In genomic region chr15:36898522-36899126, GRCh38 we compare ENCODE assay signal across 29 cellular contexts.
DNase-seq lines count a peak whose midpoint lies in the region; ATAC-seq and TF ChIP-seq lines count a peak whose summit lies in the region.
"Had no signal": no experiment of that assay in that cellular context is flagged by ENCODE, and none has a peak within 500 bp of the region (broad histone marks: within the 10 kb centered on the region; RNA-seq: fewer than 3 reads in every experiment).

No MANE protein-coding gene starts in this region.

- ATAC-seq in GM19351 (IDR thresholded peaks at IDR 0.05; ENCODE audit: unreplicated experiment) (no peak), GM21529 (IDR thresholded peaks at IDR 0.05; ENCODE audit: unreplicated experiment) (no peak)
- ATAC-seq: effector memory CD8-positive, alpha-beta T cell; natural killer cell; stimulated activated naive B cell treated with anti-CD40 and anti-IgM and Interleukin-4, amounts not matched to agents 10 μg/mL and 1 μg/mL and 100 μg/mL, for 72 hours; upper lobe of right lung had no signal

- no CpG with 5 or more reads among the region's 5 CpGs for WGBS in mesodermal cell (ENCODE audit: insufficient coverage in 2 of 2), 2 experiments

- TF ChIP-seq CTCF in left ventricle myocardium inferior (IDR thresholded peaks at IDR 0.05; ENCODE audit: borderline replicate concordance) (no peak), brain (conservative IDR thresholded peaks at IDR 0.05) (no peak)

- H3K4me3 ChIP-seq in left ventricle myocardium inferior (no peak overlapping the region), mesodermal cell (ENCODE audit: extremely low read depth, insufficient read depth, low read length, poor library complexity, severe bottlenecking) (no peak overlapping the region)
- H3K4me3 ChIP-seq: ovary, upper lobe of right lung had no signal

- in situ Hi-C loops in KBM-7 (cut with MboI; ENCODE audit: low pct_unique_long_range_greater_than_20kb, low sequenced_read_pairs), result loop anchor here (25.0 kb wide), 1 partner anchor 214 kb away; the partner anchor contains the start of gene MEIS2

- H3K36me3 ChIP-seq in left ventricle myocardium inferior (peaks cover 22% of the 10 kb centered on the region), mesodermal cell (ENCODE audit: control insufficient read depth, insufficient read depth, low read length) (peaks cover 32% of the 10 kb centered on the region)
- H3K36me3 ChIP-seq: ovary had no signal

- H3K27ac ChIP-seq in left ventricle myocardium inferior (replicated peaks) (peak overlapping the region; percentile 53), mesodermal cell (ENCODE audit: low read depth, low read length, severe bottlenecking) (peak overlapping the region; percentile 33)
- H3K27ac ChIP-seq: ovary, upper lobe of right lung had no signal

- peaks cover 23% of the 10 kb centered on the region for H3K36me3 Mint-ChIP-seq in brain
- H3K36me3 Mint-ChIP-seq: activated naive CD8-positive, alpha-beta T cell; natural killer cell; stimulated activated naive B cell treated with anti-CD40 and anti-IgM and Interleukin-4, amounts not matched to agents 10 μg/mL and 1 μg/mL and 100 μg/mL, for 72 hours had no signal

- peaks cover 77% of the 10 kb centered on the region for H3K4me1 Mint-ChIP-seq in brain
- H3K4me1 Mint-ChIP-seq: activated CD4-positive, alpha-beta T cell treated with anti-CD3 and anti-CD28 coated beads, Interleukin-2, amount 10 ng/mL, durations not matched to agents 24 days and 14 days; natural killer cell; stimulated activated naive B cell treated with anti-CD40 and anti-IgM and Interleukin-4, amounts not matched to agents 10 μg/mL and 1 μg/mL and 100 μg/mL, for 72 hours had no signal

- H3K27me3 Mint-ChIP-seq in brain, result peaks cover 3% of the 10 kb centered on the region
- H3K27me3 Mint-ChIP-seq: activated CD4-positive, alpha-beta T cell treated with anti-CD3 and anti-CD28 coated beads, Interleukin-2, amount 10 ng/mL, durations not matched to agents 24 days and 14 days had no signal

- peak overlapping the region; percentile 5 to 78 (median 76) for H3K27ac Mint-ChIP-seq in brain
- H3K27ac Mint-ChIP-seq: activated CD4-positive, alpha-beta T cell treated with anti-CD3 and anti-CD28 coated beads, Interleukin-2, amount 10 ng/mL, durations not matched to agents 24 days and 14 days; activated naive CD8-positive, alpha-beta T cell; effector memory CD8-positive, alpha-beta T cell; natural killer cell; stimulated activated naive B cell treated with anti-CD40 and anti-IgM and Interleukin-4, amounts not matched to agents 10 μg/mL and 1 μg/mL and 100 μg/mL, for 72 hours had no signal

- intact Hi-C loops in left ventricle myocardium inferior (cut with micrococcal nuclease) (no loop called here), cardiac septum (cut with DNase I) (no loop called here)

- DNase-seq in left ventricle myocardium inferior, result no peak
- DNase-seq in cardiac septum (ENCODE audit: low spot score), result no peak
- no peak for DNase-seq in KBM-7
- no peak for DNase-seq in NCI-H2171 (lab: John Stamatoyannopoulos, UW)
- DNase-seq: activated CD4-positive, alpha-beta T cell treated with anti-CD3 and anti-CD28 coated beads, Interleukin-2, amount 10 ng/mL, durations not matched to agents 24 days and 14 days; activated CD8-positive, alpha-beta memory T cell treated with anti-CD3 and anti-CD28 coated beads for 24 hours; activated effector memory CD4-positive, alpha-beta T cell treated with anti-CD3 and anti-CD28 coated beads, Interleukin-2, amount 50 U/mL, for 16 hours; Calu3; caudate nucleus; cortex of kidney; DMS79 treated with DMSO at 0.1 percent for 48 hours; effector memory CD8-positive, alpha-beta T cell; GDM1; glutamatergic neuron; natural killer cell; NCI-H1436 treated with DMSO at 0.1 percent for 48 hours; NCI-H748 treated with DMSO at 0.1 percent for 48 hours; ovary; retina; small intestine; stimulated activated naive B cell treated with anti-CD40 and anti-IgM and Interleukin-4, amounts not matched to agents 10 μg/mL and 1 μg/mL and 100 μg/mL, for 72 hours; substantia nigra; T1000; upper lobe of right lung had no signal

- no peaks in the 10 kb centered on the region for H3K27me3 ChIP-seq in left ventricle myocardium inferior (ENCODE audit: low read depth)
- H3K27me3 ChIP-seq: ovary, upper lobe of right lung had no signal

- H3K4me1 ChIP-seq in left ventricle myocardium inferior (peaks cover 44% of the 10 kb centered on the region), mesodermal cell (ENCODE audit: control insufficient read depth, insufficient read depth, low read length, poor library complexity, severe bottlenecking) (no peaks in the 10 kb centered on the region)
- H3K4me1 ChIP-seq: upper lobe of right lung had no signal

- H3K4me3 Mint-ChIP-seq in brain, result peak overlapping the region in 4 of 5 experiments; percentile 33 to 50 (median 38)
- H3K4me3 Mint-ChIP-seq: activated CD4-positive, alpha-beta T cell treated with anti-CD3 and anti-CD28 coated beads, Interleukin-2, amount 10 ng/mL, durations not matched to agents 24 days and 14 days; activated naive CD8-positive, alpha-beta T cell; effector memory CD8-positive, alpha-beta T cell; natural killer cell; stimulated activated naive B cell treated with anti-CD40 and anti-IgM and Interleukin-4, amounts not matched to agents 10 μg/mL and 1 μg/mL and 100 μg/mL, for 72 hours had no signal

- no peaks in the 10 kb centered on the region for H3K9me3 ChIP-seq in left ventricle myocardium inferior (replicated peaks)
- H3K9me3 ChIP-seq in mesodermal cell (ENCODE audit: control insufficient read depth, low read length), result no peaks in the 10 kb centered on the region
- H3K9me3 ChIP-seq: ovary, upper lobe of right lung had no signal

- H3K9me3 Mint-ChIP-seq in brain, result no peaks in the 10 kb centered on the region
- H3K9me3 Mint-ChIP-seq: activated CD4-positive, alpha-beta T cell treated with anti-CD3 and anti-CD28 coated beads, Interleukin-2, amount 10 ng/mL, durations not matched to agents 24 days and 14 days; effector memory CD8-positive, alpha-beta T cell; stimulated activated naive B cell treated with anti-CD40 and anti-IgM and Interleukin-4, amounts not matched to agents 10 μg/mL and 1 μg/mL and 100 μg/mL, for 72 hours had no signal
